ENCODE assay signal across 1 cellular context in the genomic region with DNA sequence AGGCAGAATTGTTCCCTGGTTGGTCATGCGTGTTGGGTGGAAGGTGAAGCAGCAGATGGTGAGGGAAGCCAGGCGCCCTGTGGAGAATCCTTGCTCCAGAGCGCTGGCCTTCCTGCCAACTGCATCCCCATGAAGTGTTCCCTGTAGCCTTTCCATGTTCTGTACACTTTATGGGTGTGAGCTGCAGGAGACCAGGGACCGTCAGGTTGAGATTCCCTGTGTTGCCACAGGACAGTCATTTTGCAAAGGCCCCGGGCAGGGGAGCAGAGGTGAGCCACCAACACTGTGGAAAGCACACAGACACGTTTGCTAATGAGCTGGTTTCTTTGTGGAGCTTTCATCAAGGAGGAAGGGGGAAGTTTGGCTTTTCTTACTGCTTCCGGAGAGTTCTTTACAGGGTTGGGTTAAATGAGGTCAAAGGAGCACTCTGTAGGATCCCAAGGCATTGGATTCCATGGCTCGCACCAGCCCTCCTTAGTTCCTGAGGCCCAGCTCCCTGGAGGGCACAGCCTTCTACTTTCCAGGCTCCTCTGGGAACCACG.
TF ChIP-seq lines count a peak whose summit lies in the region.

No MANE protein-coding gene starts in this region.

TF ChIP-seq in endothelial cell of umbilical vein, 7 proteins besides CTCF, POLR2A, EP300 and RAD21:
- no peak for TF ChIP-seq POLR2AphosphoS5 (IDR thresholded peaks at IDR 0.05; ENCODE audit: insufficient read depth, low read depth, low read length)
- no peak for TF ChIP-seq JUN (IDR thresholded peaks at IDR 0.05; ENCODE audit: borderline replicate concordance, insufficient read depth, insufficient read length, low read depth)
- TF ChIP-seq FOS (IDR thresholded peaks at IDR 0.05; ENCODE audit: borderline replicate concordance, insufficient read depth, low read length): no peak
- no peak for TF ChIP-seq EZH2 (IDR thresholded peaks at IDR 0.05; ENCODE audit: borderline replicate concordance, low read depth, low read length, severe bottlenecking)
- TF ChIP-seq GATA2 (IDR thresholded peaks at IDR 0.05; ENCODE audit: insufficient read depth, insufficient read length, low read depth, low read length): no peak
- TF ChIP-seq, protein P1, sequence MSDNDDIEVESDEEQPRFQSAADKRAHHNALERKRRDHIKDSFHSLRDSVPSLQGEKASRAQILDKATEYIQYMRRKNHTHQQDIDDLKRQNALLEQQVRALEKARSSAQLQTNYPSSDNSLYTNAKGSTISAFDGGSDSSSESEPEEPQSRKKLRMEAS (IDR thresholded peaks at IDR 0.05; ENCODE audit: insufficient read depth, insufficient read length): no peak
- no peak for TF ChIP-seq MYC (IDR thresholded peaks at IDR 0.05; ENCODE audit: low read depth, low read length)
